ENCODE assay signal across 22 cellular contexts in genomic region chr5:88459971-88460370, GRCh38.
"Had no signal": no experiment of that assay in that cellular context is flagged by ENCODE, and none has a peak within 500 bp of the region (broad histone marks: within the 10 kb centered on the region; RNA-seq: fewer than 3 reads in every experiment).

No MANE protein-coding gene starts in this region.

- H3K36me3 Mint-ChIP-seq: mesothelial cell of epicardium, naive B cell had no signal

- H3K36me3 ChIP-seq: colonic mucosa, esophagus squamous epithelium, gastrocnemius medialis, heart right ventricle, left lung, lower lobe of right lung had no signal

- H3K27me3 Mint-ChIP-seq: dendritic cell treated with granulocyte-macrophage colony-stimulating factor and Interleukin-4, amounts not matched to agents 40 ng/mL and 50 ng/mL, for 4 days had no signal

- ATAC-seq: gastrocnemius medialis, heart right ventricle, left cardiac atrium, left lung, left ventricle myocardium superior, lower lobe of right lung, mucosa of descending colon had no signal

- H3K9me3 Mint-ChIP-seq: dendritic cell treated with granulocyte-macrophage colony-stimulating factor and Interleukin-4, amounts not matched to agents 40 ng/mL and 50 ng/mL, for 4 days; mesothelial cell of epicardium had no signal

- H3K4me3 Mint-ChIP-seq: dendritic cell treated with granulocyte-macrophage colony-stimulating factor and Interleukin-4, amounts not matched to agents 40 ng/mL and 50 ng/mL, for 4 days; mesothelial cell of epicardium; naive B cell had no signal

- H3K27me3 ChIP-seq: colonic mucosa, dorsolateral prefrontal cortex, esophagus squamous epithelium, gastrocnemius medialis, heart right ventricle, left lung had no signal

- H3K4me1 ChIP-seq: colonic mucosa, esophagus squamous epithelium, gastrocnemius medialis, heart right ventricle, left lung, lower lobe of right lung had no signal

- H3K27ac Mint-ChIP-seq: dendritic cell treated with granulocyte-macrophage colony-stimulating factor and Interleukin-4, amounts not matched to agents 40 ng/mL and 50 ng/mL, for 4 days; mesothelial cell of epicardium; naive B cell had no signal

- H3K4me1 Mint-ChIP-seq: mesothelial cell of epicardium, naive B cell had no signal

- DNase-seq: colonic mucosa; cortex of kidney; dorsolateral prefrontal cortex; effector CD4-positive, alpha-beta T cell; effector memory CD4-positive, alpha-beta T cell; esophagus squamous epithelium; foreskin fibroblast; foreskin melanocyte; gastrocnemius medialis; glutamatergic neuron; head of caudate nucleus; heart right ventricle; hippocampal formation; left cardiac atrium; left lung; left ventricle myocardium superior; lower lobe of right lung; mesenchymal stem cell; mucosa of descending colon; naive B cell had no signal

- H3K27ac ChIP-seq: colonic mucosa, dorsolateral prefrontal cortex, esophagus squamous epithelium, gastrocnemius medialis, heart right ventricle, left lung, lower lobe of right lung had no signal

- H3K9me3 ChIP-seq: colonic mucosa, esophagus squamous epithelium, gastrocnemius medialis, heart right ventricle, left lung, lower lobe of right lung, mucosa of descending colon had no signal

- H3K4me3 ChIP-seq: colonic mucosa, dorsolateral prefrontal cortex, esophagus squamous epithelium, gastrocnemius medialis, heart right ventricle, left lung, lower lobe of right lung, mucosa of descending colon had no signal
